15 cellular contexts compared by ENCODE assay signal in genomic region chr1:40396420-40396819, GRCh38. TPM values are rescaled to one million over a fixed set of nuclear protein-coding genes. Genes with fewer than 3 reads are reported as not detected.
DNase-seq lines count a peak whose midpoint lies in the region; ATAC-seq, FAIRE-seq and TF ChIP-seq lines count a peak whose summit lies in the region.
"Had no signal": no experiment of that assay in that cellular context is flagged by ENCODE, and none has a peak within 500 bp of the region (broad histone marks: within the 10 kb centered on the region; RNA-seq: fewer than 3 reads in every experiment).

No MANE protein-coding gene starts in this region.

- H2AFZ ChIP-seq in HepG2 (ENCODE audit: low read length) (no peak overlapping the region), hepatocyte (no peak overlapping the region)

- BruUV-seq in HepG2 (replicated peaks; lab: Mats Ljungman, UMichigan) = no TSS peak

- CTCF ChIA-PET in activated CD8-positive, alpha-beta memory T cell treated with anti-CD3 and anti-CD28 coated beads, Interleukin-2, amount 10 ng/mL, durations not matched to agents 7 days and 5 days (lab: Charles Lee) = interaction anchor here (1.6 to 2.7 kb wide), 2 partner anchors 11 to 58 kb away, joined by 5 to 9 read pairs; no protein-coding TSS in a partner anchor
- CTCF ChIA-PET in activated B cell treated with CpG ODN at 0.5 μM for 24 hours (lab: Charles Lee) = interaction anchor here (1.4 kb wide), 1 partner anchor 8 kb away, joined by 7 read pairs; no protein-coding TSS in a partner anchor
- CTCF ChIA-PET in HepG2 (lab: Yijun Ruan, JAX; ENCODE audit: low intra/inter-chr PET ratio, low total read pairs) = no interaction called here

- H3K9me3 Mint-ChIP-seq in activated CD8-positive, alpha-beta memory T cell treated with anti-CD3 and anti-CD28 coated beads, Interleukin-2, amount 10 ng/mL, durations not matched to agents 7 days and 5 days (ENCODE audit: low read depth) = no peaks in the 10 kb centered on the region
- H3K9me3 Mint-ChIP-seq in activated B cell treated with CpG ODN at 0.5 μM for 24 hours (no peaks in the 10 kb centered on the region), nephron progenitor cell (no peaks in the 10 kb centered on the region)

- peak overlapping the region; percentile 50 for H3K27ac Mint-ChIP-seq in activated CD8-positive, alpha-beta memory T cell treated with anti-CD3 and anti-CD28 coated beads, Interleukin-2, amount 10 ng/mL, durations not matched to agents 7 days and 5 days
- H3K27ac Mint-ChIP-seq in activated B cell treated with CpG ODN at 0.5 μM for 24 hours = peak overlapping the region; percentile 90
- H3K27ac Mint-ChIP-seq in nephron progenitor cell = no peak overlapping the region

- no peak for TF ChIP-seq CTCF in activated B cell treated with CpG ODN at 0.5 μM for 24 hours (IDR thresholded peaks at IDR 0.05)
- no peak for TF ChIP-seq CTCF in HepG2 (CRISPR knock-in tag; IDR thresholded peaks at IDR 0.05)
- TF ChIP-seq CTCF in hepatocyte (IDR thresholded peaks at IDR 0.05; ENCODE audit: poor library complexity) = no peak
- no peak for TF ChIP-seq CTCF in nephron progenitor cell (IDR thresholded peaks at IDR 0.05)

- no peak overlapping the region for H3K9ac ChIP-seq in HepG2 (ENCODE audit: insufficient read depth, low read depth, low read length)

- POLR2A ChIA-PET in activated B cell treated with CpG ODN at 0.5 μM for 24 hours (lab: Charles Lee) = interaction anchor here (1.0 to 15.9 kb wide), 2 partner anchors 17 to 33 kb away, joined by 4 to 625 read pairs; partner anchors contain the start of gene SMAP2
- POLR2A ChIA-PET in HepG2 (lab: Yijun Ruan, JAX) = no interaction called here

- DNase-seq in activated CD8-positive, alpha-beta memory T cell treated with anti-CD3 and anti-CD28 coated beads, Interleukin-2, amount 10 ng/mL, durations not matched to agents 7 days and 5 days = no peak
- no peak for DNase-seq in activated CD8-positive, alpha-beta memory T cell treated with anti-CD3 and anti-CD28 coated beads, Interleukin-2, amount 50 U/mL, for 4 hours
- no peak for DNase-seq in activated B cell treated with CpG ODN at 0.5 μM for 24 hours
- DNase-seq in HepG2 (ENCODE audit: low spot score) = no peak
- DNase-seq in hepatocyte (ENCODE audit: low spot score) = no peak
- DNase-seq in nephron progenitor cell = no peak
- DNase-seq: ACHN; NCI-H1105; NK-92 treated with Interleukin-12 subunit alpha and Interleukin-12 subunit beta, amount 100 ng/mL, for 24 hours; posterior cingulate gyrus had no signal

- TF ChIP-seq POLR2A in HepG2 (IDR thresholded peaks at IDR 0.05; ENCODE audit: insufficient read depth in 1 of 2, low read depth in 2 of 2, low read length in 2 of 2) = no peak

- H3K79me2 ChIP-seq in HepG2 (ENCODE audit: insufficient read depth, low read length) (peaks cover 58% of the 10 kb centered on the region), hepatocyte (peaks cover 87% of the 10 kb centered on the region)

- H3K27ac ChIP-seq in HepG2 (ENCODE audit: extremely low read length, insufficient read depth, low read length) = peak overlapping the region; percentile 6
- H3K27ac ChIP-seq in temporal lobe (ENCODE audit: low read depth, low read length) = peak overlapping the region; percentile 76
- H3K27ac ChIP-seq in hepatocyte = no peak overlapping the region

- in situ Hi-C loops in HepG2 (cut with HindIII; ENCODE audit: extremely low pct_ligation_motif_present, low pct_unique_long_range_greater_than_20kb) = no loop called here

- TF ChIP-seq RAD21 in HepG2 (CRISPR knock-in tag; IDR thresholded peaks at IDR 0.05) = no peak

- H3K9me2 ChIP-seq in hepatocyte (replicated peaks; ENCODE audit: insufficient read depth) = no peaks in the 10 kb centered on the region

- H3K4me3 ChIP-seq in HepG2 (replicated peaks in 1 of 3; ENCODE audit: insufficient read depth in 1 of 3, low read depth in 2 of 3, low read length in 3 of 3) = no peak overlapping the region
- no peak overlapping the region for H3K4me3 ChIP-seq in hepatocyte
- H3K4me3 ChIP-seq: ascending aorta, HAP-1 had no signal

- FAIRE-seq in HepG2 (lab: Jason Lieb, UNC) = no peak
- FAIRE-seq: G401.6 had no signal

- no peaks in the 10 kb centered on the region for H3K27me3 Mint-ChIP-seq in activated CD8-positive, alpha-beta memory T cell treated with anti-CD3 and anti-CD28 coated beads, Interleukin-2, amount 10 ng/mL, durations not matched to agents 7 days and 5 days
- H3K27me3 Mint-ChIP-seq in activated B cell treated with CpG ODN at 0.5 μM for 24 hours (no peaks in the 10 kb centered on the region), nephron progenitor cell (ENCODE audit: low read depth, poor library complexity) (peaks cover 3% of the 10 kb centered on the region)

- peaks cover 39% of the 10 kb centered on the region for H3K36me3 Mint-ChIP-seq in activated CD8-positive, alpha-beta memory T cell treated with anti-CD3 and anti-CD28 coated beads, Interleukin-2, amount 10 ng/mL, durations not matched to agents 7 days and 5 days
- peaks cover 33% of the 10 kb centered on the region for H3K36me3 Mint-ChIP-seq in activated B cell treated with CpG ODN at 0.5 μM for 24 hours (ENCODE audit: low read depth)
- no peaks in the 10 kb centered on the region for H3K36me3 Mint-ChIP-seq in nephron progenitor cell (ENCODE audit: low read depth)

- H4K20me1 ChIP-seq in HepG2 (ENCODE audit: insufficient read depth, low read length) (no peaks in the 10 kb centered on the region), hepatocyte (ENCODE audit: insufficient read depth, poor library complexity, severe bottlenecking) (no peaks in the 10 kb centered on the region)

- no peak for ATAC-seq in activated CD8-positive, alpha-beta memory T cell treated with anti-CD3 and anti-CD28 coated beads, Interleukin-2, amount 10 ng/mL, durations not matched to agents 7 days and 5 days
- ATAC-seq in activated B cell treated with CpG ODN at 0.5 μM for 24 hours (ENCODE audit: low read depth) (no peak), HepG2 (no peak), HG02623 (IDR thresholded peaks at IDR 0.05; ENCODE audit: unreplicated experiment) (no peak)

- H3K4me3 Mint-ChIP-seq in activated CD8-positive, alpha-beta memory T cell treated with anti-CD3 and anti-CD28 coated beads, Interleukin-2, amount 10 ng/mL, durations not matched to agents 7 days and 5 days = no peak overlapping the region
- peak overlapping the region; percentile 44 for H3K4me3 Mint-ChIP-seq in activated B cell treated with CpG ODN at 0.5 μM for 24 hours
- no peak overlapping the region for H3K4me3 Mint-ChIP-seq in nephron progenitor cell

- no peaks in the 10 kb centered on the region for H3K9me3 ChIP-seq in HepG2 (ENCODE audit: low read length)
- no peaks in the 10 kb centered on the region for H3K9me3 ChIP-seq in hepatocyte (ENCODE audit: low read depth)
- H3K9me3 ChIP-seq: ascending aorta, HAP-1 had no signal

- H3K27me3 ChIP-seq in HepG2 (ENCODE audit: control insufficient read depth in 1 of 2, insufficient read depth in 2 of 2, low read length in 2 of 2) = no peaks in the 10 kb centered on the region
- H3K27me3 ChIP-seq in hepatocyte = no peaks in the 10 kb centered on the region
- H3K27me3 ChIP-seq: ascending aorta had no signal

- H3K4me2 ChIP-seq in HepG2 (ENCODE audit: low read depth, low read length) (no peak overlapping the region), hepatocyte (no peak overlapping the region)

- no peaks in the 10 kb centered on the region for H3K36me3 ChIP-seq in HepG2 (replicated peaks in 1 of 2; ENCODE audit: control insufficient read depth in 1 of 2, insufficient read depth in 2 of 2, low read length in 2 of 2)
- no peaks in the 10 kb centered on the region for H3K36me3 ChIP-seq in hepatocyte (replicated peaks; ENCODE audit: insufficient read depth, low read depth)
- H3K36me3 ChIP-seq: ascending aorta had no signal

- 89% methylated on average over 1 of the region's 1 CpG for WGBS in HepG2 (ENCODE audit: low lambda C conversion rate)
- WGBS in hepatocyte (ENCODE audit: low lambda C conversion rate, missing lambda C conversion rate) = 97% methylated on average over 1 of the region's 1 CpG

- H3K4me1 ChIP-seq in HepG2 (ENCODE audit: insufficient read depth, low read length) (peaks cover 69% of the 10 kb centered on the region), hepatocyte (ENCODE audit: insufficient read depth) (peaks cover 5% of the 10 kb centered on the region)
- H3K4me1 ChIP-seq: HAP-1 had no signal

- peaks cover 83% of the 10 kb centered on the region for H3K4me1 Mint-ChIP-seq in activated CD8-positive, alpha-beta memory T cell treated with anti-CD3 and anti-CD28 coated beads, Interleukin-2, amount 10 ng/mL, durations not matched to agents 7 days and 5 days
- H3K4me1 Mint-ChIP-seq in activated B cell treated with CpG ODN at 0.5 μM for 24 hours = peaks cover 97% of the 10 kb centered on the region
- no peaks in the 10 kb centered on the region for H3K4me1 Mint-ChIP-seq in nephron progenitor cell

- TF ChIP-seq EP300 in HepG2 (IDR thresholded peaks at IDR 0.05; ENCODE audit: low read depth in 2 of 2, low read length in 2 of 2) = no peak
- TF ChIP-seq EP300 in HepG2 (CRISPR knock-in tag; IDR thresholded peaks at IDR 0.05; ENCODE audit: borderline replicate concordance) = no peak

- intact Hi-C loops in activated B cell treated with CpG ODN at 0.5 μM for 24 hours (cut with micrococcal nuclease) (no loop called here), HepG2 (cut with micrococcal nuclease; ENCODE audit: unreplicated experiment) (no loop called here)

RNA-seq across cellular contexts. Expression of gene SMAP2, which starts 22.9 kb away (rescaled TPM):
- total RNA-seq in activated CD8-positive, alpha-beta memory T cell treated with anti-CD3 and anti-CD28 coated beads, Interleukin-2, amount 10 ng/mL, durations not matched to agents 7 days and 5 days = 100 to 1,000 TPM; 116 to 145 TPM
- 202 and 220 TPM in 2 replicates for total RNA-seq in activated B cell treated with CpG ODN at 0.5 μM for 24 hours
- 19.0 and 21.2 TPM in 2 replicates for total RNA-seq in HepG2 (2016; rRNA removed; fragmentation: Illumina TruSeq; extraction: Trizol)
- 3.7 and 4.1 TPM in 2 replicates for total RNA-seq in HepG2 (2016; cell fraction: cytosol; rRNA removed; fragmentation: Illumina TruSeq; extraction: Trizol; ENCODE audit: low read depth)
- total RNA-seq in HepG2 (2016; cell fraction: insoluble cytoplasmic fraction; rRNA removed; fragmentation: Illumina TruSeq; extraction: Trizol) = 17.0 and 17.7 TPM in 2 replicates
- 9.4 and 9.9 TPM in 2 replicates for total RNA-seq in HepG2 (2016; cell fraction: membrane; rRNA removed; fragmentation: Illumina TruSeq; extraction: Trizol)
- total RNA-seq in HepG2 (2016; cell fraction: nucleus; rRNA removed; fragmentation: Illumina TruSeq; extraction: Trizol) = 12.5 and 12.6 TPM in 2 replicates
- 22.3 and 22.5 TPM in 2 replicates for polyA plus RNA-seq in HepG2 (2011; rRNA removed)
- 19.5 and 21.2 TPM in 2 replicates for polyA plus RNA-seq in HepG2 (2011; cell fraction: cytosol; rRNA removed)
- 14.7 and 15.6 TPM in 2 replicates for polyA plus RNA-seq in HepG2 (2011; cell fraction: nucleus; rRNA removed)
- 22.4 and 36.2 TPM in 2 replicates for polyA plus RNA-seq in HepG2 (2012)
- polyA plus RNA-seq in HepG2 (2016; cell fraction: cytosol; fragmentation: Illumina TruSeq; extraction: Trizol; ENCODE audit: low read depth) = 2.5 and 2.8 TPM in 2 replicates
- 24.0 and 32.1 TPM in 2 replicates for polyA plus RNA-seq in HepG2 (2016; cell fraction: insoluble cytoplasmic fraction; fragmentation: Illumina TruSeq; extraction: Trizol; ENCODE audit: low read depth)
- polyA plus RNA-seq in HepG2 (2016; cell fraction: membrane; fragmentation: Illumina TruSeq; extraction: Trizol; ENCODE audit: low read depth) = 10.0 and 10.2 TPM in 2 replicates
- polyA plus RNA-seq in HepG2 (2016; cell fraction: nucleus; fragmentation: Illumina TruSeq; extraction: Trizol; ENCODE audit: insufficient read depth, low read depth) = 29.2 and 32.0 TPM in 2 replicates
- 14.4 and 37.7 TPM in 2 replicates for polyA minus RNA-seq in HepG2 (2011; rRNA and poly(A)+ RNA removed; ENCODE audit: low replicate concordance)
- polyA minus RNA-seq in HepG2 (2011; cell fraction: cytosol; rRNA and poly(A)+ RNA removed) = 14.2 and 14.6 TPM in 2 replicates
- 12.0 and 16.8 TPM in 2 replicates for polyA minus RNA-seq in HepG2 (2011; cell fraction: nucleus; rRNA and poly(A)+ RNA removed)
- total RNA-seq in temporal lobe = 27.3 TPM
- total RNA-seq in hepatocyte = 23.1 and 23.9 TPM in 2 replicates
- polyA plus RNA-seq in hepatocyte = 22.9 and 25.0 TPM in 2 replicates

RNA-seq across cellular contexts. Expression of gene ZFP69B, which starts 53.9 kb away (rescaled TPM):
- 1 to 10 TPM; 3.8 to 5.1 TPM for total RNA-seq in activated CD8-positive, alpha-beta memory T cell treated with anti-CD3 and anti-CD28 coated beads, Interleukin-2, amount 10 ng/mL, durations not matched to agents 7 days and 5 days
- 8.9 and 10.4 TPM in 2 replicates for total RNA-seq in activated B cell treated with CpG ODN at 0.5 μM for 24 hours
- 7.7 and 10.8 TPM in 2 replicates for total RNA-seq in HepG2 (2016; rRNA removed; fragmentation: Illumina TruSeq; extraction: Trizol)
- total RNA-seq in HepG2 (2016; cell fraction: cytosol; rRNA removed; fragmentation: Illumina TruSeq; extraction: Trizol; ENCODE audit: low read depth) = 1.2 and 2.3 TPM in 2 replicates
- 7.8 and 10.0 TPM in 2 replicates for total RNA-seq in HepG2 (2016; cell fraction: insoluble cytoplasmic fraction; rRNA removed; fragmentation: Illumina TruSeq; extraction: Trizol)
- total RNA-seq in HepG2 (2016; cell fraction: membrane; rRNA removed; fragmentation: Illumina TruSeq; extraction: Trizol) = 6.5 and 6.8 TPM in 2 replicates
- 7.1 TPM in 2 replicates for total RNA-seq in HepG2 (2016; cell fraction: nucleus; rRNA removed; fragmentation: Illumina TruSeq; extraction: Trizol)
- 4.6 and 4.9 TPM in 2 replicates for polyA plus RNA-seq in HepG2 (2011; rRNA removed)
- polyA plus RNA-seq in HepG2 (2011; cell fraction: cytosol; rRNA removed) = 2.2 and 3.9 TPM in 2 replicates
- polyA plus RNA-seq in HepG2 (2011; cell fraction: nucleus; rRNA removed) = 2.4 and 3.6 TPM in 2 replicates
- 6.1 and 7.8 TPM in 2 replicates for polyA plus RNA-seq in HepG2 (2012)
- 1.3 and 1.9 TPM in 2 replicates for polyA plus RNA-seq in HepG2 (2016; cell fraction: cytosol; fragmentation: Illumina TruSeq; extraction: Trizol; ENCODE audit: low read depth)
- 8.4 and 8.8 TPM in 2 replicates for polyA plus RNA-seq in HepG2 (2016; cell fraction: insoluble cytoplasmic fraction; fragmentation: Illumina TruSeq; extraction: Trizol; ENCODE audit: low read depth)
- polyA plus RNA-seq in HepG2 (2016; cell fraction: membrane; fragmentation: Illumina TruSeq; extraction: Trizol; ENCODE audit: low read depth) = 3.3 and 3.5 TPM in 2 replicates
- 7.3 and 8.2 TPM in 2 replicates for polyA plus RNA-seq in HepG2 (2016; cell fraction: nucleus; fragmentation: Illumina TruSeq; extraction: Trizol; ENCODE audit: insufficient read depth, low read depth)
- polyA minus RNA-seq in HepG2 (2011; rRNA and poly(A)+ RNA removed; ENCODE audit: low replicate concordance) = 0.75 and 2.9 TPM in 2 replicates
- polyA minus RNA-seq in HepG2 (2011; cell fraction: cytosol; rRNA and poly(A)+ RNA removed) = 4.3 and 5.0 TPM in 2 replicates
- polyA minus RNA-seq in HepG2 (2011; cell fraction: nucleus; rRNA and poly(A)+ RNA removed) = 11.3 and 17.8 TPM in 2 replicates
- 18.9 TPM for total RNA-seq in temporal lobe
- 3.2 and 5.0 TPM in 2 replicates for total RNA-seq in hepatocyte
- polyA plus RNA-seq in hepatocyte = 1.1 and 4.8 TPM in 2 replicates
